16 cellular contexts compared by ENCODE assay signal in the genomic region with DNA sequence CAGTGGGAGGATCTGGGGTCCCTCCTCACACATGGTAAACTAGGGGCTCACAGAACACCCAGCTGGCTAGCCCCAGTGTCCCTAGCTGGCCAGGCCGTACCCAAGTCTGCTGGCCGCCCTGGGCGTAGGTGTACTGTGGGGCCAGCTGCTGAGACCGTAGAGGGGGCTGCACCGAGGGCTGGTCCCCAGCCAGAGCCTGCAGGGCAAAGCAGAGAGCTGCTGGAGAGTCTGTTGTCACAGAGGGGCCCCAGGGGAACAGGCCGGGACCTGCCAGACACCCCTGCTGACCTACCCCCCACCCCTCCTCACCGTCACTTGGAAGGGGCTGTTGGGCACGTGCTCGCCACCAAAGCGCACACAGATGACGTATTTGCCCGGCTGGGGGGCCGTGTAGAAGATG.
"Had no signal": no experiment of that assay in that cellular context is flagged by ENCODE, and none has a peak within 500 bp of the region (broad histone marks: within the 10 kb centered on the region; RNA-seq: fewer than 3 reads in every experiment).

No MANE protein-coding gene starts in this region.

- H3K9me3 Mint-ChIP-seq: activated naive CD4-positive, alpha-beta T cell treated with anti-CD3 and anti-CD28 coated beads, Interleukin-2, amount 10 ng/mL, durations not matched to agents 7 days and 5 days; activated T-helper 2 cell treated with anti-CD3 and anti-CD28 coated beads, Interferon-gamma antibody, Interleukin-2, Interleukin-4, amounts not matched to agents 10 μg/mL and 5 μg/mL and 100 μg/mL, durations not matched to agents 14 hours and 24 hours and 36 hours; neural crest cell; stimulated activated naive CD8-positive, alpha-beta T cell treated with anti-CD3 and anti-CD28 coated beads, Interleukin-15, amount 100 ng/mL, for 72 hours; WTC11 had no signal

- H3K9ac ChIP-seq: SK-N-SH had no signal

- H3K27me3 Mint-ChIP-seq: activated naive CD4-positive, alpha-beta T cell treated with anti-CD3 and anti-CD28 coated beads, Interleukin-2, amount 10 ng/mL, durations not matched to agents 7 days and 5 days; stimulated activated naive CD8-positive, alpha-beta T cell treated with anti-CD3 and anti-CD28 coated beads, Interleukin-15, amount 100 ng/mL, for 72 hours had no signal

- DNase-seq: activated CD4-positive, alpha-beta T cell treated with anti-CD3 and anti-CD28 coated beads for 48 hours; activated naive CD4-positive, alpha-beta T cell treated with anti-CD3 and anti-CD28 coated beads, Interleukin-2, amount 10 ng/mL, durations not matched to agents 7 days and 5 days; activated T-cell treated with anti-CD3 and anti-CD28 coated beads for 4 hours; central memory CD4-positive, alpha-beta T cell; erythroblast; left colon; mesendoderm; SK-N-SH; stimulated activated CD4-positive, alpha-beta T cell treated with anti-CD3 and anti-CD28 coated beads, Interleukin-15, amount 100 ng/mL, for 24 hours; stimulated activated CD4-positive, alpha-beta T cell treated with anti-CD3 and anti-CD28 coated beads, Interleukin-4, amount 100 ng/mL, for 4 hours; stimulated activated naive CD8-positive, alpha-beta T cell treated with anti-CD3 and anti-CD28 coated beads, Interleukin-15, amount 100 ng/mL, for 72 hours; T-helper 1 cell had no signal

- H3K27ac Mint-ChIP-seq: activated naive CD4-positive, alpha-beta T cell treated with anti-CD3 and anti-CD28 coated beads, Interleukin-2, amount 10 ng/mL, durations not matched to agents 7 days and 5 days; activated T-helper 2 cell treated with anti-CD3 and anti-CD28 coated beads, Interferon-gamma antibody, Interleukin-2, Interleukin-4, amounts not matched to agents 10 μg/mL and 5 μg/mL and 100 μg/mL, durations not matched to agents 14 hours and 24 hours and 36 hours; WTC11 had no signal

- ATAC-seq: left colon; stimulated activated naive CD8-positive, alpha-beta T cell treated with anti-CD3 and anti-CD28 coated beads, Interleukin-15, amount 100 ng/mL, for 72 hours; WTC11 had no signal

- H3K4me3 ChIP-seq: thoracic aorta had no signal

- H3K9me3 ChIP-seq: SK-N-SH, thoracic aorta had no signal

- H3K4me1 Mint-ChIP-seq: neural crest cell, WTC11 had no signal

- H3K4me3 Mint-ChIP-seq: activated naive CD4-positive, alpha-beta T cell treated with anti-CD3 and anti-CD28 coated beads, Interleukin-2, amount 10 ng/mL, durations not matched to agents 7 days and 5 days; neural crest cell; stimulated activated naive CD8-positive, alpha-beta T cell treated with anti-CD3 and anti-CD28 coated beads, Interleukin-15, amount 100 ng/mL, for 72 hours; WTC11 had no signal

- H3K4me2 ChIP-seq: SK-N-SH had no signal
